In genomic region chr15:43776718-43777292, GRCh38 we compare ENCODE assay signal across 8 cellular contexts. TPM values are rescaled to one million over a fixed set of nuclear protein-coding genes. Genes with fewer than 3 reads are reported as not detected.
A peak's percentile ranks its signal among the peaks of the same experiment; 100 is the strongest.
DNase-seq lines count a peak whose midpoint lies in the region; TF ChIP-seq lines count a peak whose summit lies in the region.

TSS of gene ELL3 (minus strand) at chr15:43776966. CDS start at chr15:43776901, 65 bp downstream.

- H3K27me3 Mint-ChIP-seq in CD8-positive, alpha-beta memory T cell, result no peaks in the 10 kb centered on the region
- peaks cover 5% of the 10 kb centered on the region for H3K27me3 Mint-ChIP-seq in activated T-helper 1 cell treated with anti-CD3 and anti-CD28 coated beads, Interleukin-12 subunit alpha, Interleukin-12 subunit beta, Interleukin-2, Interleukin-4 antibody, amounts not matched to agents 30 ng/mL and 10 ng/mL and 1 ng/mL, durations not matched to agents 14 hours and 24 hours and 36 hours (ENCODE audit: insufficient read depth)

- no peaks in the 10 kb centered on the region for H3K27me3 ChIP-seq in CD8-positive, alpha-beta memory T cell (ENCODE audit: insufficient read depth, low read length, poor library complexity, severe bottlenecking)
- H3K27me3 ChIP-seq in fibroblast of lung (ENCODE audit: control insufficient read depth, insufficient read depth, low read length), result no peaks in the 10 kb centered on the region
- H3K27me3 ChIP-seq in neural cell (ENCODE audit: insufficient read depth, low read depth, low read length), result peaks cover 18% of the 10 kb centered on the region

- H3K4me3 ChIP-seq in CD8-positive, alpha-beta memory T cell (ENCODE audit: low read length), result peak within 1 kb of the TSS; percentile 62
- H3K4me3 ChIP-seq in OCI-LY7 (ENCODE audit: low read depth, low read length, poor library complexity, severe bottlenecking) (peak within 1 kb of the TSS; percentile 79), fibroblast of lung (replicated peaks in 1 of 4; ENCODE audit: control extremely low read depth in 1 of 4, insufficient read depth in 1 of 4, low read depth in 3 of 4, low read length in 4 of 4) (peak within 1 kb of the TSS; percentile 73 to 79 (median 76)), neural cell (ENCODE audit: low read length) (peak within 1 kb of the TSS; percentile 57)

- H2AFZ ChIP-seq in OCI-LY7 (ENCODE audit: low read length) (peak within 1 kb of the TSS; percentile 15; the same call in 1 of the 2 replicates), fibroblast of lung (ENCODE audit: low read length) (peak within 1 kb of the TSS; percentile 89), neural cell (ENCODE audit: low read depth, low read length) (no peak within 1 kb of the TSS)

- peak in 4 of 5 donors; percentile 73 to 84 (median 74) for DNase-seq in CD8-positive, alpha-beta memory T cell
- DNase-seq in GM20000 (ENCODE audit: low spot score) (peak; percentile 64), HT-29 (ENCODE audit: low spot score) (peak; percentile 94), OCI-LY7 (ENCODE audit: low spot score) (peak; percentile 89), fibroblast of lung (ENCODE audit: low read depth in 2 of 2) (peak; percentile 62 to 68), stromal cell of bone marrow (ENCODE audit: low read depth) (peak; percentile 44)
- no peak for DNase-seq in activated T-helper 1 cell treated with anti-CD3 and anti-CD28 coated beads, Interleukin-12 subunit alpha, Interleukin-12 subunit beta, Interleukin-2, Interleukin-4 antibody, amounts not matched to agents 30 ng/mL and 10 ng/mL and 1 ng/mL, durations not matched to agents 14 hours and 24 hours and 36 hours (ENCODE audit: low spot score)

- BruUV-seq in OCI-LY7 (replicated peaks; lab: Mats Ljungman, UMichigan), result no TSS peak

- no peak for TF ChIP-seq RAD21 in neural cell (conservative IDR thresholded peaks at IDR 0.05)

- H3K4me1 ChIP-seq in CD8-positive, alpha-beta memory T cell (ENCODE audit: insufficient read depth, low read length), result peaks cover 16% of the 10 kb centered on the region
- H3K4me1 ChIP-seq in OCI-LY7 (ENCODE audit: insufficient read depth, low read length, poor library complexity, severe bottlenecking), result peaks cover 66% of the 10 kb centered on the region
- peaks cover 2% of the 10 kb centered on the region for H3K4me1 ChIP-seq in fibroblast of lung (ENCODE audit: control insufficient read depth, extremely low read depth, insufficient read depth, low read length)

- H3K36me3 Mint-ChIP-seq in CD8-positive, alpha-beta memory T cell, result peaks cover 0 to 21% (median 2%) of the 10 kb centered on the region in 3 donors
- H3K36me3 Mint-ChIP-seq in activated T-helper 1 cell treated with anti-CD3 and anti-CD28 coated beads, Interleukin-12 subunit alpha, Interleukin-12 subunit beta, Interleukin-2, Interleukin-4 antibody, amounts not matched to agents 30 ng/mL and 10 ng/mL and 1 ng/mL, durations not matched to agents 14 hours and 24 hours and 36 hours (ENCODE audit: low read depth), result peaks cover 19% of the 10 kb centered on the region

- H3K9me3 ChIP-seq in CD8-positive, alpha-beta memory T cell (ENCODE audit: low read length), result no peaks in the 10 kb centered on the region
- H3K9me3 ChIP-seq in OCI-LY7 (ENCODE audit: low read length) (no peaks in the 10 kb centered on the region), fibroblast of lung (ENCODE audit: control insufficient read depth, insufficient read depth, low read depth, low read length) (no peaks in the 10 kb centered on the region), neural cell (ENCODE audit: low read length) (no peaks in the 10 kb centered on the region)

- no peaks in the 10 kb centered on the region for H3F3A ChIP-seq in neural cell (ENCODE audit: insufficient read depth, low read length, poor library complexity, severe bottlenecking)

- POLR2A ChIA-PET in CD8-positive, alpha-beta memory T cell (lab: Charles Lee), result interaction anchor here (0.6 to 3.1 kb wide), 7 partner anchors 14 to 48 kb away, joined by 3 to 24 read pairs (median 8); partner anchors contain the start of genes HYPK, MFAP1, PDIA3 and SERF2
- POLR2A ChIA-PET in OCI-LY7 (lab: Charles Lee), result interaction anchor here (0.6 to 7.0 kb wide), 14 partner anchors 12 to 992 kb away, joined by 4 to 98 read pairs (median 10); partner anchors contain the start of genes HYPK, MFAP1, PDIA3 and SERF2

- peak within 1 kb of the TSS; percentile 89 to 97 (median 94) for H3K4me3 Mint-ChIP-seq in CD8-positive, alpha-beta memory T cell
- H3K4me3 Mint-ChIP-seq in activated T-helper 1 cell treated with anti-CD3 and anti-CD28 coated beads, Interleukin-12 subunit alpha, Interleukin-12 subunit beta, Interleukin-2, Interleukin-4 antibody, amounts not matched to agents 30 ng/mL and 10 ng/mL and 1 ng/mL, durations not matched to agents 14 hours and 24 hours and 36 hours, result peak within 1 kb of the TSS; percentile 82

- peak within 1 kb of the TSS; percentile 83 to 96 (median 92) for H3K27ac Mint-ChIP-seq in CD8-positive, alpha-beta memory T cell
- peak within 1 kb of the TSS; percentile 83 for H3K27ac Mint-ChIP-seq in activated T-helper 1 cell treated with anti-CD3 and anti-CD28 coated beads, Interleukin-12 subunit alpha, Interleukin-12 subunit beta, Interleukin-2, Interleukin-4 antibody, amounts not matched to agents 30 ng/mL and 10 ng/mL and 1 ng/mL, durations not matched to agents 14 hours and 24 hours and 36 hours

- H3K4me1 Mint-ChIP-seq in CD8-positive, alpha-beta memory T cell, result peaks cover 18 to 25% (median 18%) of the 10 kb centered on the region in 3 donors
- peaks cover 15% of the 10 kb centered on the region for H3K4me1 Mint-ChIP-seq in activated T-helper 1 cell treated with anti-CD3 and anti-CD28 coated beads, Interleukin-12 subunit alpha, Interleukin-12 subunit beta, Interleukin-2, Interleukin-4 antibody, amounts not matched to agents 30 ng/mL and 10 ng/mL and 1 ng/mL, durations not matched to agents 14 hours and 24 hours and 36 hours (ENCODE audit: low read depth)

- peak within 1 kb of the TSS; percentile 66 for H3K9ac ChIP-seq in fibroblast of lung (ENCODE audit: insufficient read depth, low read length)
- H3K9ac ChIP-seq in neural cell (ENCODE audit: low read length), result no peak within 1 kb of the TSS

- H3K36me3 ChIP-seq in CD8-positive, alpha-beta memory T cell (ENCODE audit: insufficient read depth, low read length), result peaks cover 3% of the 10 kb centered on the region
- H3K36me3 ChIP-seq in OCI-LY7 (ENCODE audit: insufficient read depth, low read length) (peaks cover 48% of the 10 kb centered on the region), fibroblast of lung (ENCODE audit: control insufficient read depth, insufficient read depth, low read length) (peaks cover 5% of the 10 kb centered on the region), neural cell (ENCODE audit: insufficient read depth, low read length) (no peaks in the 10 kb centered on the region)

- no peaks in the 10 kb centered on the region for H3K9me3 Mint-ChIP-seq in CD8-positive, alpha-beta memory T cell
- H3K9me3 Mint-ChIP-seq in activated T-helper 1 cell treated with anti-CD3 and anti-CD28 coated beads, Interleukin-12 subunit alpha, Interleukin-12 subunit beta, Interleukin-2, Interleukin-4 antibody, amounts not matched to agents 30 ng/mL and 10 ng/mL and 1 ng/mL, durations not matched to agents 14 hours and 24 hours and 36 hours, result no peaks in the 10 kb centered on the region

- H3K9me2 ChIP-seq in OCI-LY7 (ENCODE audit: insufficient read depth, low read length), result no peaks in the 10 kb centered on the region
- H3K9me2 ChIP-seq in neural cell (ENCODE audit: insufficient read depth, low read length), result no peaks in the 10 kb centered on the region

- peak within 1 kb of the TSS; percentile 85 for H3K4me2 ChIP-seq in OCI-LY7 (ENCODE audit: low read length)
- peak within 1 kb of the TSS; percentile 86 for H3K4me2 ChIP-seq in fibroblast of lung (ENCODE audit: extremely low read depth, insufficient read depth, low read length)
- no peak within 1 kb of the TSS for H3K4me2 ChIP-seq in neural cell (ENCODE audit: low read length)

- no peak for TF ChIP-seq EP300 in neural cell (conservative IDR thresholded peaks at IDR 0.05; ENCODE audit: poor library complexity, severe bottlenecking)

- TF ChIP-seq CTCF in GM20000 (IDR thresholded peaks at IDR 0.05; ENCODE audit: extremely low read depth, missing control alignments), result no peak
- no peak for TF ChIP-seq CTCF in OCI-LY7 (conservative IDR thresholded peaks at IDR 0.05; ENCODE audit: low read length)
- TF ChIP-seq CTCF in fibroblast of lung (conservative IDR thresholded peaks at IDR 0.05 in 1 of 2, IDR thresholded peaks at IDR 0.05 in 1 of 2; ENCODE audit: low read depth in 1 of 2, low read length in 2 of 2), result no peak
- TF ChIP-seq CTCF in neural cell (IDR thresholded peaks at IDR 0.05; ENCODE audit: poor library complexity, severe bottlenecking), result no peak

- CTCF ChIA-PET in CD8-positive, alpha-beta memory T cell (lab: Charles Lee), result interaction anchor here (1.0 to 2.1 kb wide), 14 partner anchors 10 to 266 kb away, joined by 3 to 16 read pairs (median 5); partner anchors contain the start of genes PDIA3, SERF2 and SERINC4
- CTCF ChIA-PET in OCI-LY7 (lab: Charles Lee; ENCODE audit: unreplicated experiment), result interaction anchor here (0.6 to 1.4 kb wide), 4 partner anchors 13 to 51 kb away, joined by 3 to 5 read pairs (median 4); no protein-coding TSS in a partner anchor

- peak within 1 kb of the TSS; percentile 49 for H3K27ac ChIP-seq in CD8-positive, alpha-beta memory T cell (ENCODE audit: low read depth, low read length)
- H3K27ac ChIP-seq in OCI-LY7 (ENCODE audit: low read depth, low read length, poor library complexity, severe bottlenecking) (peak within 1 kb of the TSS; percentile 91), fibroblast of lung (ENCODE audit: insufficient read depth, low read length) (peak within 1 kb of the TSS; percentile 84), neural cell (ENCODE audit: low read length) (no peak within 1 kb of the TSS)

- peaks cover 28% of the 10 kb centered on the region for H4K20me1 ChIP-seq in OCI-LY7 (ENCODE audit: insufficient read depth, low read length)
- H4K20me1 ChIP-seq in fibroblast of lung (ENCODE audit: control insufficient read depth, extremely low read depth, insufficient read depth, low read length), result no peaks in the 10 kb centered on the region
- H4K20me1 ChIP-seq in neural cell (ENCODE audit: insufficient read depth), result no peaks in the 10 kb centered on the region

- intact Hi-C loops in OCI-LY7 (cut with micrococcal nuclease; ENCODE audit: unreplicated experiment), result loop anchor here (1.0 to 2.0 kb wide), 4 partner anchors 12 to 51 kb away; no protein-coding TSS in a partner anchor
- intact Hi-C loops in activated T-helper 1 cell treated with anti-CD3 and anti-CD28 coated beads, Interleukin-12 subunit alpha, Interleukin-12 subunit beta, Interleukin-2, Interleukin-4 antibody, amounts not matched to agents 30 ng/mL and 10 ng/mL and 1 ng/mL, durations not matched to agents 14 hours and 24 hours and 36 hours (cut with micrococcal nuclease), result loop anchor here (1.0 to 2.0 kb wide), 2 partner anchors 15 to 28 kb away; partner anchors contain the start of gene SERF2

- H3K79me2 ChIP-seq in OCI-LY7 (ENCODE audit: insufficient read depth, low read depth, low read length) (peaks cover 52% of the 10 kb centered on the region), fibroblast of lung (ENCODE audit: control insufficient read depth, insufficient read depth, low read length) (no peaks in the 10 kb centered on the region), neural cell (replicated peaks; ENCODE audit: insufficient read depth, low read length) (no peaks in the 10 kb centered on the region)

RNA-seq across cellular contexts. Expression of gene ELL3, which starts in this region (rescaled TPM):
- 1 to 10 TPM in 1 of 2 experiments, under 1 TPM in 1; 0.49 to 1.8 TPM for total RNA-seq in CD8-positive, alpha-beta memory T cell
- 0.24 TPM for polyA plus RNA-seq in CD8-positive, alpha-beta memory T cell
- total RNA-seq in HT-29 (2014; rRNA removed; shearing (Covaris generic)), result 94.9 and 101 TPM in 2 replicates
- total RNA-seq in OCI-LY7 (2014; rRNA removed; shearing (Covaris generic)), result 296 and 306 TPM in 2 replicates
- 116 and 134 TPM in 2 replicates for total RNA-seq in OCI-LY7 (2022)
- total RNA-seq in activated T-helper 1 cell treated with anti-CD3 and anti-CD28 coated beads, Interleukin-12 subunit alpha, Interleukin-12 subunit beta, Interleukin-2, Interleukin-4 antibody, amounts not matched to agents 30 ng/mL and 10 ng/mL and 1 ng/mL, durations not matched to agents 14 hours and 24 hours and 36 hours, result 0.41 and 0.73 TPM in 2 replicates
- 6.7 and 10.1 TPM in 2 replicates for total RNA-seq in fibroblast of lung
- 0.86 and 1.5 TPM in 2 replicates for polyA plus RNA-seq in fibroblast of lung
- polyA plus RNA-seq in fibroblast of lung (2012), result 0.79 and 1.5 TPM in 2 replicates
- 0.24 and 13.9 TPM in 2 replicates for polyA minus RNA-seq in fibroblast of lung (ENCODE audit: low replicate concordance)
- polyA plus RNA-seq in neural cell, result 2.2 TPM in 1 of 2 replicates, not detected in the other
- not detected in 2 replicates for polyA minus RNA-seq in neural cell
